ENCODE assay signal across 1 cellular context in genomic region chr1:244047739-244048565, GRCh38.
TF ChIP-seq lines count a peak whose summit lies in the region.

No MANE protein-coding gene starts in this region.

TF ChIP-seq in K562, 482 proteins besides CTCF, POLR2A, EP300 and RAD21 (continued from another document and continues in another):
- TF ChIP-seq SMARCA4 (IDR thresholded peaks at IDR 0.05) (peak; percentile 29; the same call in 1 of the 2 replicates), TFAP4 (CRISPR knock-in tag; IDR thresholded peaks at IDR 0.05; ENCODE audit: borderline replicate concordance) (peak; percentile 95), SIN3A (IDR thresholded peaks at IDR 0.05; ENCODE audit: borderline replicate concordance in 2 of 2, control insufficient read depth in 1 of 2, low read depth in 2 of 2, low read length in 2 of 2) (peak in 1 of 2 experiments; percentile 47; a peak in 2 of 4 replicates), PHB (CRISPR knock-in tag; IDR thresholded peaks at IDR 0.05) (0 out of 2 replicates have a peak, but pooled peaks have one; percentile 51), SP2 (IDR thresholded peaks at IDR 0.05; ENCODE audit: extremely low read depth, low read depth, low read length, poor library complexity, severe bottlenecking) (peak; percentile 81), KLF10 (CRISPR knock-in tag; IDR thresholded peaks at IDR 0.05) (no peak), CREB5 (CRISPR knock-in tag; IDR thresholded peaks at IDR 0.05) (0 out of 2 replicates have a peak, but pooled peaks have one; percentile 47), SMC3 (conservative IDR thresholded peaks at IDR 0.05; ENCODE audit: insufficient read depth, low read depth, low read length) (no peak), MYC (IDR thresholded peaks at IDR 0.05; ENCODE audit: low read depth, low read length) (peak; percentile 42; the same call in 1 of the 2 replicates), MYC (CRISPR knock-in tag; IDR thresholded peaks at IDR 0.05; ENCODE audit: borderline replicate concordance, low read depth) (peak; percentile 75; the same call in 1 of the 2 replicates), CREM (IDR thresholded peaks at IDR 0.05; ENCODE audit: low read depth) (peak; percentile 83), ZFX (CRISPR knock-in tag; IDR thresholded peaks at IDR 0.05) (peak; percentile 88), GABPA (tag; conservative IDR thresholded peaks at IDR 0.05; ENCODE audit: low read depth) (peak; percentile 65; the same call in 1 of the 2 replicates), ZNF764 (CRISPR knock-in tag; IDR thresholded peaks at IDR 0.05; ENCODE audit: low read depth) (no peak), POLR2B (IDR thresholded peaks at IDR 0.05; ENCODE audit: low read depth, partially characterized antibody) (peak; percentile 82), PHTF2 (CRISPR knock-in tag; IDR thresholded peaks at IDR 0.05) (no peak), MECOM (CRISPR knock-in tag; IDR thresholded peaks at IDR 0.05) (no peak), PHF8 (IDR thresholded peaks at IDR 0.05; ENCODE audit: borderline replicate concordance, low read length) (peak; percentile 93), TEAD2 (tag; IDR thresholded peaks at IDR 0.05) (no peak), RBFOX2 (IDR thresholded peaks at IDR 0.05; ENCODE audit: low read depth, low read length) (peak; percentile 87), BRD9 (IDR thresholded peaks at IDR 0.05; ENCODE audit: low read depth, partially characterized antibody) (no peak), CHAMP1 (IDR thresholded peaks at IDR 0.05) (no peak), MNT (conservative IDR thresholded peaks at IDR 0.05) (peak; percentile 26 to 59; a peak in 2 of 4 replicates), CREBBP (IDR thresholded peaks at IDR 0.05; ENCODE audit: low read depth, low read length) (no peak), CBFB (CRISPR knock-in tag; IDR thresholded peaks at IDR 0.05) (peak; percentile 74; the same call in 1 of the 2 replicates), ZNF551 (CRISPR knock-in tag; IDR thresholded peaks at IDR 0.05) (no peak), HNRNPLL (IDR thresholded peaks at IDR 0.05; ENCODE audit: low read depth, low read length, poor library complexity, severe bottlenecking) (peak; percentile 80), VEZF1 (CRISPR knock-in tag; IDR thresholded peaks at IDR 0.05) (peak; percentile 100), ATF1 (CRISPR knock-in tag; IDR thresholded peaks at IDR 0.05) (0 out of 2 replicates have a peak, but pooled peaks have one; percentile 46), ATF1 (tag; IDR thresholded peaks at IDR 0.05) (peak; percentile 94), TGIF2 (CRISPR knock-in tag; IDR thresholded peaks at IDR 0.05) (0 out of 2 replicates have a peak, but pooled peaks have one; percentile 51), PTTG1 (tag; IDR thresholded peaks at IDR 0.05; ENCODE audit: low read depth) (no peak), KDM5B (IDR thresholded peaks at IDR 0.05; ENCODE audit: insufficient replicate concordance, low read depth, low read length) (peak; percentile 93), DPF2 (IDR thresholded peaks at IDR 0.05) (peak; percentile 21; the same call in 1 of the 2 replicates), ZNF175 (CRISPR knock-in tag; IDR thresholded peaks at IDR 0.05; ENCODE audit: low read depth) (no peak), FOXM1 (IDR thresholded peaks at IDR 0.05; ENCODE audit: low read depth) (no peak), FOXM1 (CRISPR knock-in tag; IDR thresholded peaks at IDR 0.05; ENCODE audit: low read depth) (no peak), ZNF766 (CRISPR knock-in tag; conservative IDR thresholded peaks at IDR 0.05) (no peak), FOXK2 (conservative IDR thresholded peaks at IDR 0.05 in 1 of 2, IDR thresholded peaks at IDR 0.05 in 1 of 2; ENCODE audit: low read depth in 2 of 2) (0 out of 4 replicates have a peak, but pooled peaks have one; percentile 27 to 40), ATF7 (IDR thresholded peaks at IDR 0.05) (peak; percentile 92), ZNF232 (CRISPR knock-in tag; IDR thresholded peaks at IDR 0.05) (0 out of 2 replicates have a peak, but pooled peaks have one; percentile 5), ZKSCAN1 (IDR thresholded peaks at IDR 0.05; ENCODE audit: low read depth, low read length) (peak; percentile 46; the same call in 1 of the 2 replicates), POLR2G (IDR thresholded peaks at IDR 0.05; ENCODE audit: low read depth, low read length) (peak; percentile 90), E2F3 (CRISPR knock-in tag; IDR thresholded peaks at IDR 0.05) (0 out of 2 replicates have a peak, but pooled peaks have one; percentile 48), CLOCK (CRISPR knock-in tag; IDR thresholded peaks at IDR 0.05; ENCODE audit: borderline replicate concordance) (no peak), CC2D1A (IDR thresholded peaks at IDR 0.05) (no peak), ELF2 (CRISPR knock-in tag; IDR thresholded peaks at IDR 0.05) (0 out of 2 replicates have a peak, but pooled peaks have one; percentile 33), ZNF507 (tag; conservative IDR thresholded peaks at IDR 0.05) (no peak), CEBPZ (IDR thresholded peaks at IDR 0.05; ENCODE audit: borderline replicate concordance, low read depth, low read length) (peak; percentile 83; the same call in 1 of the 2 replicates), ZBTB11 (CRISPR knock-in tag; IDR thresholded peaks at IDR 0.05) (peak in 1 of 3 experiments; percentile 44; a peak in 1 of 6 replicates), ZFPM2 (CRISPR knock-in tag; IDR thresholded peaks at IDR 0.05) (no peak; the same call in 1 of the 2 replicates)
